Comparison of ENCODE assay signal across 26 cellular contexts in genomic region chr1:62385923-62386322, GRCh38.
"Had no signal": no experiment of that assay in that cellular context is flagged by ENCODE, and none has a peak within 500 bp of the region (broad histone marks: within the 10 kb centered on the region; RNA-seq: fewer than 3 reads in every experiment).

No MANE protein-coding gene starts in this region.

- H3K4me1 Mint-ChIP-seq: activated CD4-positive, alpha-beta memory T cell treated with anti-CD3 and anti-CD28 coated beads, Interleukin-2, amount 10 ng/mL, durations not matched to agents 7 days and 5 days; activated CD8-positive, alpha-beta memory T cell treated with anti-CD3 and anti-CD28 coated beads, Interleukin-2, amount 10 ng/mL, durations not matched to agents 7 days and 5 days; activated T-helper 17 cell treated with anti-CD3 and anti-CD28 coated beads, Interleukin-2, amount 50 U/mL, for 72 hours; naive B cell had no signal

- H3K4me1 ChIP-seq: breast epithelium, gastrocnemius medialis, left lung, parathyroid adenoma, suprapubic skin, upper lobe of right lung had no signal

- H3K4me3 ChIP-seq: breast epithelium, gastrocnemius medialis, left lung, suprapubic skin, upper lobe of right lung had no signal

- H3K36me3 ChIP-seq: breast epithelium, gastrocnemius medialis, left lung, suprapubic skin, upper lobe of right lung had no signal

- H3K9me3 ChIP-seq: breast epithelium, gastrocnemius medialis, left lung, suprapubic skin, upper lobe of right lung had no signal

- ATAC-seq: activated CD8-positive, alpha-beta memory T cell treated with anti-CD3 and anti-CD28 coated beads, Interleukin-2, amount 10 ng/mL, durations not matched to agents 7 days and 5 days; activated T-helper 17 cell treated with anti-CD3 and anti-CD28 coated beads, Interleukin-2, amount 50 U/mL, for 72 hours; esophagus mucosa; gastrocnemius medialis; left lung; upper lobe of right lung had no signal

- H3K9me3 Mint-ChIP-seq: activated CD4-positive, alpha-beta memory T cell treated with anti-CD3 and anti-CD28 coated beads, Interleukin-2, amount 10 ng/mL, durations not matched to agents 7 days and 5 days; activated T-helper 17 cell treated with anti-CD3 and anti-CD28 coated beads, Interleukin-2, amount 50 U/mL, for 72 hours had no signal

- H3K9ac ChIP-seq: parathyroid adenoma had no signal

- H3K4me3 Mint-ChIP-seq: activated CD4-positive, alpha-beta memory T cell treated with anti-CD3 and anti-CD28 coated beads, Interleukin-2, amount 10 ng/mL, durations not matched to agents 7 days and 5 days; activated CD8-positive, alpha-beta memory T cell treated with anti-CD3 and anti-CD28 coated beads, Interleukin-2, amount 10 ng/mL, durations not matched to agents 7 days and 5 days; activated T-helper 17 cell treated with anti-CD3 and anti-CD28 coated beads, Interleukin-2, amount 50 U/mL, for 72 hours; naive B cell had no signal

- H3K36me3 Mint-ChIP-seq: activated CD8-positive, alpha-beta memory T cell treated with anti-CD3 and anti-CD28 coated beads, Interleukin-2, amount 10 ng/mL, durations not matched to agents 7 days and 5 days; naive B cell had no signal

- H3K79me2 ChIP-seq: parathyroid adenoma had no signal

- DNase-seq: activated CD4-positive, alpha-beta memory T cell treated with anti-CD3 and anti-CD28 coated beads, Interleukin-2, amount 10 ng/mL, durations not matched to agents 7 days and 5 days; activated CD4-positive, alpha-beta T cell treated with anti-CD3 and anti-CD28 coated beads for 48 hours; activated CD4-positive, CD25-positive, alpha-beta regulatory T cell; activated CD8-positive, alpha-beta memory T cell treated with anti-CD3 and anti-CD28 coated beads, Interleukin-2, amount 10 ng/mL, durations not matched to agents 7 days and 5 days; activated naive CD4-positive, alpha-beta T cell treated with Interleukin-2 at 50 U/mL for 16 hours; activated T-cell treated with anti-CD3 and anti-CD28 coated beads, Interleukin-2, amount 50 U/mL, for 1 hour; aorta; cortex of kidney; effector CD8-positive, alpha-beta T cell; gastrocnemius medialis; kidney; left lung; naive B cell; retina; stimulated activated CD4-positive, alpha-beta T cell treated with anti-CD3 and anti-CD28 coated beads, Interleukin-12 subunit alpha, Interleukin-12 subunit beta, amount 100 ng/mL, for 4 hours; stimulated activated CD4-positive, alpha-beta T cell treated with anti-CD3 and anti-CD28 coated beads, Interleukin-1b, Interleukin-23, amount 100 ng/mL, for 48 hours; stimulated activated CD8-positive, alpha-beta memory T cell treated with anti-CD3 and anti-CD28 coated beads, Interleukin-4, amount 100 ng/mL, for 48 hours; stimulated activated naive CD4-positive, alpha-beta T cell; T-helper 1 cell; T-helper 9 cell; upper lobe of right lung had no signal

- H3K27me3 ChIP-seq: breast epithelium, gastrocnemius medialis, left lung, suprapubic skin, upper lobe of right lung had no signal

- H3K27ac Mint-ChIP-seq: activated CD4-positive, alpha-beta memory T cell treated with anti-CD3 and anti-CD28 coated beads, Interleukin-2, amount 10 ng/mL, durations not matched to agents 7 days and 5 days; activated CD8-positive, alpha-beta memory T cell treated with anti-CD3 and anti-CD28 coated beads, Interleukin-2, amount 10 ng/mL, durations not matched to agents 7 days and 5 days; activated T-helper 17 cell treated with anti-CD3 and anti-CD28 coated beads, Interleukin-2, amount 50 U/mL, for 72 hours; naive B cell had no signal

- H3K27ac ChIP-seq: breast epithelium, gastrocnemius medialis, left lung, parathyroid adenoma, suprapubic skin, upper lobe of right lung had no signal
